In the genomic region with DNA sequence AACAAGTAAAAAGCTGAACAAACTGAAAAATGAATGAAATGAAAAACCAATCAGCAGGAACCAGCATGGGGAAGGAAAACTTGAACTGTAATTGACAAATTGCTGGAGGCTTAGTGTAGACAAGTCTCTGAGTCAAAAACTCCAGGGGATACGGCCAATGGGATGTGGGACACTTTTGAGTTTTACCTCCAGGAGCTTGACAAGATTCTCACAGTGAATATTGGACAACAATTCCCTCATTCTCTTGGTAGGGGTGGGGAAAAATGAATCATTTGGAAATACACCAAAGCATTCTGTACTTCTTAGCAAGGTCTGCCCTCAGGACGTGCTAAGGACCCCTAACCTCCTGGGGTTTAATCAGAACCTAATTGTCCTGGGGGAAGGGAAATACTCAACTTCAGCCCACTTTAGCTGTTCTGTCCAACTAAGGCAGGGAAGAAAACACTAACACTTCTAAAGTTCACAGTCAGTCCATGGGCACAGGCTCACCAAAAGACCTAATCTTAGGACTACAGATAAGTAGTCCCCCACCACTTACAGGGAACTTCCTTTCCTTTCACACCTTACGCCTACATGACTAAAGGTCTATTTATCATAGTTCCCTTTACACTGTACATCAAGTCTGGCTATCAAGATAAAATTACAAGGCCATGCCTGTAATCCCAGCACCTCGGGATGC, we compare ENCODE assay signal across 1 cellular context.
TF ChIP-seq lines count a peak whose summit lies in the region.

No MANE protein-coding gene starts in this region.

TF ChIP-seq in K562, 482 proteins besides CTCF, POLR2A, EP300 and RAD21 (continued from another document and continues in another):
- TF ChIP-seq ATF4 (CRISPR knock-in tag; IDR thresholded peaks at IDR 0.05) (no peak), SMARCA4 (IDR thresholded peaks at IDR 0.05) (peak; percentile 75), CEBPG (CRISPR knock-in tag; IDR thresholded peaks at IDR 0.05) (no peak), CEBPG (tag; conservative IDR thresholded peaks at IDR 0.05 in 1 of 2, IDR thresholded peaks at IDR 0.05 in 1 of 2) (no peak), TRIM28 (IDR thresholded peaks at IDR 0.05) (no peak), VEZF1 (CRISPR knock-in tag; IDR thresholded peaks at IDR 0.05) (no peak), ETV1 (tag; conservative IDR thresholded peaks at IDR 0.05; ENCODE audit: low read depth) (0 out of 2 replicates have a peak, but pooled peaks have one; percentile 19), U2AF1 (optimal IDR thresholded peaks at IDR 0.05; ENCODE audit: low read depth, low read length) (no peak), CLOCK (CRISPR knock-in tag; IDR thresholded peaks at IDR 0.05; ENCODE audit: borderline replicate concordance) (no peak), RBM15 (IDR thresholded peaks at IDR 0.05; ENCODE audit: insufficient read depth, low read length) (no peak), SMARCC2 (IDR thresholded peaks at IDR 0.05; ENCODE audit: low read depth) (0 out of 2 replicates have a peak, but pooled peaks have one; percentile 19), WHSC1 (IDR thresholded peaks at IDR 0.05; ENCODE audit: low read length) (no peak), ZBTB33 (CRISPR knock-in tag; IDR thresholded peaks at IDR 0.05) (no peak), FOXJ2 (tag; IDR thresholded peaks at IDR 0.05) (no peak), SAFB (IDR thresholded peaks at IDR 0.05; ENCODE audit: borderline replicate concordance, low read depth, low read length) (no peak), SP2 (IDR thresholded peaks at IDR 0.05; ENCODE audit: extremely low read depth, low read depth, low read length, poor library complexity, severe bottlenecking) (no peak), PHF8 (IDR thresholded peaks at IDR 0.05; ENCODE audit: borderline replicate concordance, low read length) (no peak), CBX2 (IDR thresholded peaks at IDR 0.05; ENCODE audit: insufficient read depth, low read length, poor library complexity, severe bottlenecking) (no peak), NR0B1 (IDR thresholded peaks at IDR 0.05; ENCODE audit: partially characterized antibody) (no peak), RHOXF2B (CRISPR knock-in tag; conservative IDR thresholded peaks at IDR 0.05) (no peak), IRF2 (CRISPR knock-in tag; IDR thresholded peaks at IDR 0.05) (no peak), RNF2 (IDR thresholded peaks at IDR 0.05) (peak; percentile 53; the same call in 1 of the 2 replicates), KHSRP (IDR thresholded peaks at IDR 0.05) (no peak), ARNT (IDR thresholded peaks at IDR 0.05) (no peak)
- TF ChIP-seq, protein P1, sequence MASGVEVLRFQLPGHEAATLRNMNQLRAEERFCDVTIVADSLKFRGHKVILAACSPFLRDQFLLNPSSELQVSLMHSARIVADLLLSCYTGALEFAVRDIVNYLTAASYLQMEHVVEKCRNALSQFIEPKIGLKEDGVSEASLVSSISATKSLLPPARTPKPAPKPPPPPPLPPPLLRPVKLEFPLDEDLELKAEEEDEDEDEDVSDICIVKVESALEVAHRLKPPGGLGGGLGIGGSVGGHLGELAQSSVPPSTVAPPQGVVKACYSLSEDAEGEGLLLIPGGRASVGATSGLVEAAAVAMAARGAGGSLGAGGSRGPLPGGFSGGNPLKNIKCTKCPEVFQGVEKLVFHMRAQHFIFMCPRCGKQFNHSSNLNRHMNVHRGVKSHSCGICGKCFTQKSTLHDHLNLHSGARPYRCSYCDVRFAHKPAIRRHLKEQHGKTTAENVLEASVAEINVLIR (CRISPR knock-in tag; IDR thresholded peaks at IDR 0.05): no peak
- TF ChIP-seq, protein P2, sequence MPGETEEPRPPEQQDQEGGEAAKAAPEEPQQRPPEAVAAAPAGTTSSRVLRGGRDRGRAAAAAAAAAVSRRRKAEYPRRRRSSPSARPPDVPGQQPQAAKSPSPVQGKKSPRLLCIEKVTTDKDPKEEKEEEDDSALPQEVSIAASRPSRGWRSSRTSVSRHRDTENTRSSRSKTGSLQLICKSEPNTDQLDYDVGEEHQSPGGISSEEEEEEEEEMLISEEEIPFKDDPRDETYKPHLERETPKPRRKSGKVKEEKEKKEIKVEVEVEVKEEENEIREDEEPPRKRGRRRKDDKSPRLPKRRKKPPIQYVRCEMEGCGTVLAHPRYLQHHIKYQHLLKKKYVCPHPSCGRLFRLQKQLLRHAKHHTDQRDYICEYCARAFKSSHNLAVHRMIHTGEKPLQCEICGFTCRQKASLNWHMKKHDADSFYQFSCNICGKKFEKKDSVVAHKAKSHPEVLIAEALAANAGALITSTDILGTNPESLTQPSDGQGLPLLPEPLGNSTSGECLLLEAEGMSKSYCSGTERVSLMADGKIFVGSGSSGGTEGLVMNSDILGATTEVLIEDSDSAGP (CRISPR knock-in tag; IDR thresholded peaks at IDR 0.05): no peak
- TF ChIP-seq, protein P3, sequence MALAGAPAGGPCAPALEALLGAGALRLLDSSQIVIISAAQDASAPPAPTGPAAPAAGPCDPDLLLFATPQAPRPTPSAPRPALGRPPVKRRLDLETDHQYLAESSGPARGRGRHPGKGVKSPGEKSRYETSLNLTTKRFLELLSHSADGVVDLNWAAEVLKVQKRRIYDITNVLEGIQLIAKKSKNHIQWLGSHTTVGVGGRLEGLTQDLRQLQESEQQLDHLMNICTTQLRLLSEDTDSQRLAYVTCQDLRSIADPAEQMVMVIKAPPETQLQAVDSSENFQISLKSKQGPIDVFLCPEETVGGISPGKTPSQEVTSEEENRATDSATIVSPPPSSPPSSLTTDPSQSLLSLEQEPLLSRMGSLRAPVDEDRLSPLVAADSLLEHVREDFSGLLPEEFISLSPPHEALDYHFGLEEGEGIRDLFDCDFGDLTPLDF (CRISPR knock-in tag; IDR thresholded peaks at IDR 0.05): no peak
- TF ChIP-seq, protein P4, sequence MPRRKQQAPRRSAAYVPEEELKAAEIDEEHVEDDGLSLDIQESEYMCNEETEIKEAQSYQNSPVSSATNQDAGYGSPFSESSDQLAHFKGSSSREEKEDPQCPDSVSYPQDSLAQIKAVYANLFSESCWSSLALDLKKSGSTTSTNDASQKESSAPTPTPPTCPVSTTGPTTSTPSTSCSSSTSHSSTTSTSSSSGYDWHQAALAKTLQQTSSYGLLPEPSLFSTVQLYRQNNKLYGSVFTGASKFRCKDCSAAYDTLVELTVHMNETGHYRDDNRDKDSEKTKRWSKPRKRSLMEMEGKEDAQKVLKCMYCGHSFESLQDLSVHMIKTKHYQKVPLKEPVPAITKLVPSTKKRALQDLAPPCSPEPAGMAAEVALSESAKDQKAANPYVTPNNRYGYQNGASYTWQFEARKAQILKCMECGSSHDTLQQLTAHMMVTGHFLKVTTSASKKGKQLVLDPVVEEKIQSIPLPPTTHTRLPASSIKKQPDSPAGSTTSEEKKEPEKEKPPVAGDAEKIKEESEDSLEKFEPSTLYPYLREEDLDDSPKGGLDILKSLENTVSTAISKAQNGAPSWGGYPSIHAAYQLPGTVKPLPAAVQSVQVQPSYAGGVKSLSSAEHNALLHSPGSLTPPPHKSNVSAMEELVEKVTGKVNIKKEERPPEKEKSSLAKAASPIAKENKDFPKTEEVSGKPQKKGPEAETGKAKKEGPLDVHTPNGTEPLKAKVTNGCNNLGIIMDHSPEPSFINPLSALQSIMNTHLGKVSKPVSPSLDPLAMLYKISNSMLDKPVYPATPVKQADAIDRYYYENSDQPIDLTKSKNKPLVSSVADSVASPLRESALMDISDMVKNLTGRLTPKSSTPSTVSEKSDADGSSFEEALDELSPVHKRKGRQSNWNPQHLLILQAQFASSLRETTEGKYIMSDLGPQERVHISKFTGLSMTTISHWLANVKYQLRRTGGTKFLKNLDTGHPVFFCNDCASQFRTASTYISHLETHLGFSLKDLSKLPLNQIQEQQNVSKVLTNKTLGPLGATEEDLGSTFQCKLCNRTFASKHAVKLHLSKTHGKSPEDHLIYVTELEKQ (CRISPR knock-in tag; IDR thresholded peaks at IDR 0.05): no peak
- TF ChIP-seq, protein P5, sequence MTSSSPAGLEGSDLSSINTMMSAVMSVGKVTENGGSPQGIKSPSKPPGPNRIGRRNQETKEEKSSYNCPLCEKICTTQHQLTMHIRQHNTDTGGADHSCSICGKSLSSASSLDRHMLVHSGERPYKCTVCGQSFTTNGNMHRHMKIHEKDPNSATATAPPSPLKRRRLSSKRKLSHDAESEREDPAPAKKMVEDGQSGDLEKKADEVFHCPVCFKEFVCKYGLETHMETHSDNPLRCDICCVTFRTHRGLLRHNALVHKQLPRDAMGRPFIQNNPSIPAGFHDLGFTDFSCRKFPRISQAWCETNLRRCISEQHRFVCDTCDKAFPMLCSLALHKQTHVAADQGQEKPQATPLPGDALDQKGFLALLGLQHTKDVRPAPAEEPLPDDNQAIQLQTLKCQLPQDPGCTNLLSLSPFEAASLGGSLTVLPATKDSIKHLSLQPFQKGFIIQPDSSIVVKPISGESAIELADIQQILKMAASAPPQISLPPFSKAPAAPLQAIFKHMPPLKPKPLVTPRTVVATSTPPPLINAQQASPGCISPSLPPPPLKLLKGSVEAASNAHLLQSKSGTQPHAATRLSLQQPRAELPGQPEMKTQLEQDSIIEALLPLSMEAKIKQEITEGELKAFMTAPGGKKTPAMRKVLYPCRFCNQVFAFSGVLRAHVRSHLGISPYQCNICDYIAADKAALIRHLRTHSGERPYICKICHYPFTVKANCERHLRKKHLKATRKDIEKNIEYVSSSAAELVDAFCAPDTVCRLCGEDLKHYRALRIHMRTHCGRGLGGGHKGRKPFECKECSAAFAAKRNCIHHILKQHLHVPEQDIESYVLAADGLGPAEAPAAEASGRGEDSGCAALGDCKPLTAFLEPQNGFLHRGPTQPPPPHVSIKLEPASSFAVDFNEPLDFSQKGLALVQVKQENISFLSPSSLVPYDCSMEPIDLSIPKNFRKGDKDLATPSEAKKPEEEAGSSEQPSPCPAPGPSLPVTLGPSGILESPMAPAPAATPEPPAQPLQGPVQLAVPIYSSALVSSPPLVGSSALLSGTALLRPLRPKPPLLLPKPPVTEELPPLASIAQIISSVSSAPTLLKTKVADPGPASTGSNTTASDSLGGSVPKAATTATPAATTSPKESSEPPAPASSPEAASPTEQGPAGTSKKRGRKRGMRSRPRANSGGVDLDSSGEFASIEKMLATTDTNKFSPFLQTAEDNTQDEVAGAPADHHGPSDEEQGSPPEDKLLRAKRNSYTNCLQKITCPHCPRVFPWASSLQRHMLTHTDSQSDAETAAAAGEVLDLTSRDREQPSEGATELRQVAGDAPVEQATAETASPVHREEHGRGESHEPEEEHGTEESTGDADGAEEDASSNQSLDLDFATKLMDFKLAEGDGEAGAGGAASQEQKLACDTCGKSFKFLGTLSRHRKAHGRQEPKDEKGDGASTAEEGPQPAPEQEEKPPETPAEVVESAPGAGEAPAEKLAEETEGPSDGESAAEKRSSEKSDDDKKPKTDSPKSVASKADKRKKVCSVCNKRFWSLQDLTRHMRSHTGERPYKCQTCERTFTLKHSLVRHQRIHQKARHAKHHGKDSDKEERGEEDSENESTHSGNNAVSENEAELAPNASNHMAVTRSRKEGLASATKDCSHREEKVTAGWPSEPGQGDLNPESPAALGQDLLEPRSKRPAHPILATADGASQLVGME (CRISPR knock-in tag; IDR thresholded peaks at IDR 0.05): no peak
